Comparison of ENCODE assay signal across 1 cellular context in the genomic region with DNA sequence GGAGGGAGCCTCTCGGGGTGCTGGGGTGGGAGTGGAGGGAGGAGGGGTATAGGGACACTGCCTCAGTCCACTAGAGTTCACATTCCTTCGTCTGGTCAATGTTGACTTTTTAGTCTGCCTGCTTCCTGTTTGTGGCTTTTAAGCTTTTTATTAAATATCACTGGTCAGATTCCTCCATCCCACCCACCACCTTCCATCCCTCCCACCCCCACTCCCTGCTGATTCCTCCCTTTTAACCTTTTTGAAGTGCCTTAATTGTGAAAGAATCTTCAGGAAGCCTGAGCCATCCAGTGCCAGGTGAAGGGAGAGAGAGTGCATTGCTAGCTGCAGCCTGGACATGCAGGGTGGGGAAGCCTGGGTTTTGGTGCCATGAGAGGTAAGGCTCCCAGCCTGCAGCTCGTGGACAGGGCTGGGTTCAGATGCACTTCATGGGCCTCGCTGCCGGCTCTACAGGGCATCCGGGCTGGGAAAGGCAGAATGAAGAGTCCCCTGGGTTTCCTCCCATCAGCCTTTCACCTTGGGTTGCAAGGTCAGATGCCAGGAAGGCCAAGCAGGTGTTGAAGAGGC.
TF ChIP-seq lines count a peak whose summit lies in the region.

No MANE protein-coding gene starts in this region.

TF ChIP-seq in HepG2, 621 proteins besides CTCF, POLR2A, EP300 and RAD21 (continued from another document and continues in another):
- TF ChIP-seq, protein P1, sequence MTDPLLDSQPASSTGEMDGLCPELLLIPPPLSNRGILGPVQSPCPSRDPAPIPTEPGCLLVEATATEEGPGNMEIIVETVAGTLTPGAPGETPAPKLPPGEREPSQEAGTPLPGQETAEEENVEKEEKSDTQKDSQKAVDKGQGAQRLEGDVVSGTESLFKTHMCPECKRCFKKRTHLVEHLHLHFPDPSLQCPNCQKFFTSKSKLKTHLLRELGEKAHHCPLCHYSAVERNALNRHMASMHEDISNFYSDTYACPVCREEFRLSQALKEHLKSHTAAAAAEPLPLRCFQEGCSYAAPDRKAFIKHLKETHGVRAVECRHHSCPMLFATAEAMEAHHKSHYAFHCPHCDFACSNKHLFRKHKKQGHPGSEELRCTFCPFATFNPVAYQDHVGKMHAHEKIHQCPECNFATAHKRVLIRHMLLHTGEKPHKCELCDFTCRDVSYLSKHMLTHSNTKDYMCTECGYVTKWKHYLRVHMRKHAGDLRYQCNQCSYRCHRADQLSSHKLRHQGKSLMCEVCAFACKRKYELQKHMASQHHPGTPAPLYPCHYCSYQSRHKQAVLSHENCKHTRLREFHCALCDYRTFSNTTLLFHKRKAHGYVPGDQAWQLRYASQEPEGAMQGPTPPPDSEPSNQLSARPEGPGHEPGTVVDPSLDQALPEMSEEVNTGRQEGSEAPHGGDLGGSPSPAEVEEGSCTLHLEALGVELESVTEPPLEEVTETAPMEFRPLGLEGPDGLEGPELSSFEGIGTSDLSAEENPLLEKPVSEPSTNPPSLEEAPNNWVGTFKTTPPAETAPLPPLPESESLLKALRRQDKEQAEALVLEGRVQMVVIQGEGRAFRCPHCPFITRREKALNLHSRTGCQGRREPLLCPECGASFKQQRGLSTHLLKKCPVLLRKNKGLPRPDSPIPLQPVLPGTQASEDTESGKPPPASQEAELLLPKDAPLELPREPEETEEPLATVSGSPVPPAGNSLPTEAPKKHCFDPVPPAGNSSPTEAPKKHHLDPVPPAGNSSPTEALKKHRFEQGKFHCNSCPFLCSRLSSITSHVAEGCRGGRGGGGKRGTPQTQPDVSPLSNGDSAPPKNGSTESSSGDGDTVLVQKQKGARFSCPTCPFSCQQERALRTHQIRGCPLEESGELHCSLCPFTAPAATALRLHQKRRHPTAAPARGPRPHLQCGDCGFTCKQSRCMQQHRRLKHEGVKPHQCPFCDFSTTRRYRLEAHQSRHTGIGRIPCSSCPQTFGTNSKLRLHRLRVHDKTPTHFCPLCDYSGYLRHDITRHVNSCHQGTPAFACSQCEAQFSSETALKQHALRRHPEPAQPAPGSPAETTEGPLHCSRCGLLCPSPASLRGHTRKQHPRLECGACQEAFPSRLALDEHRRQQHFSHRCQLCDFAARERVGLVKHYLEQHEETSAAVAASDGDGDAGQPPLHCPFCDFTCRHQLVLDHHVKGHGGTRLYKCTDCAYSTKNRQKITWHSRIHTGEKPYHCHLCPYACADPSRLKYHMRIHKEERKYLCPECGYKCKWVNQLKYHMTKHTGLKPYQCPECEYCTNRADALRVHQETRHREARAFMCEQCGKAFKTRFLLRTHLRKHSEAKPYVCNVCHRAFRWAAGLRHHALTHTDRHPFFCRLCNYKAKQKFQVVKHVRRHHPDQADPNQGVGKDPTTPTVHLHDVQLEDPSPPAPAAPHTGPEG (CRISPR knock-in tag; IDR thresholded peaks at IDR 0.05) = no peak
- TF ChIP-seq SMYD3 (CRISPR knock-in tag; IDR thresholded peaks at IDR 0.05) (no peak), MTA3 (CRISPR knock-in tag; IDR thresholded peaks at IDR 0.05) (no peak), SMAD3 (CRISPR knock-in tag; IDR thresholded peaks at IDR 0.05) (no peak), YEATS2 (CRISPR knock-in tag; IDR thresholded peaks at IDR 0.05; ENCODE audit: borderline replicate concordance) (peak; percentile 18; the same call in 1 of the 2 replicates), ASH2L (IDR thresholded peaks at IDR 0.05; ENCODE audit: insufficient read length, low read depth, low read length) (peak; percentile 15), FOXP1 (IDR thresholded peaks at IDR 0.05) (no peak), FOXP1 (CRISPR knock-in tag; IDR thresholded peaks at IDR 0.05) (peak; percentile 58; the same call in 1 of the 2 replicates), ERF (CRISPR knock-in tag; IDR thresholded peaks at IDR 0.05) (0 out of 2 replicates have a peak, but pooled peaks have one; percentile 58), CEBPG (CRISPR knock-in tag; IDR thresholded peaks at IDR 0.05) (peak; percentile 63), ATM (IDR thresholded peaks at IDR 0.05; ENCODE audit: borderline replicate concordance) (no peak), ZNF768 (CRISPR knock-in tag; IDR thresholded peaks at IDR 0.05) (no peak), HNRNPL (IDR thresholded peaks at IDR 0.05; ENCODE audit: low read depth, low read length) (0 out of 2 replicates have a peak, but pooled peaks have one; percentile 39), ZNF337 (CRISPR knock-in tag; IDR thresholded peaks at IDR 0.05; ENCODE audit: borderline replicate concordance, low read depth) (0 out of 2 replicates have a peak, but pooled peaks have one; percentile 33), NCOA2 (CRISPR knock-in tag; IDR thresholded peaks at IDR 0.05) (peak; percentile 78), PPARG (CRISPR knock-in tag; conservative IDR thresholded peaks at IDR 0.05) (0 out of 2 replicates have a peak, but pooled peaks have one; percentile 36), MIER3 (CRISPR knock-in tag; IDR thresholded peaks at IDR 0.05; ENCODE audit: borderline replicate concordance) (0 out of 2 replicates have a peak, but pooled peaks have one; percentile 46), HMG20A (CRISPR knock-in tag; IDR thresholded peaks at IDR 0.05; ENCODE audit: borderline replicate concordance) (peak; percentile 55; the same call in 1 of the 2 replicates), ZNF883 (CRISPR knock-in tag; IDR thresholded peaks at IDR 0.05; ENCODE audit: not compliant biosample characterization) (no peak), SNAPC2 (CRISPR knock-in tag; IDR thresholded peaks at IDR 0.05) (0 out of 2 replicates have a peak, but pooled peaks have one; percentile 57), TCF7 (IDR thresholded peaks at IDR 0.05; ENCODE audit: low read depth) (peak; percentile 60), LCORL (IDR thresholded peaks at IDR 0.05) (no peak), LCORL (CRISPR knock-in tag; IDR thresholded peaks at IDR 0.05) (peak; percentile 85), FOXO1 (CRISPR knock-in tag; IDR thresholded peaks at IDR 0.05) (peak; percentile 56; the same call in 1 of the 2 replicates), ZNF383 (CRISPR knock-in tag; IDR thresholded peaks at IDR 0.05; ENCODE audit: borderline replicate concordance) (no peak), KDM6A (CRISPR knock-in tag; IDR thresholded peaks at IDR 0.05; ENCODE audit: low read depth) (peak; percentile 49; the same call in 1 of the 2 replicates), FOSL2 (CRISPR knock-in tag; IDR thresholded peaks at IDR 0.05) (peak; percentile 32; the same call in 1 of the 2 replicates), MIXL1 (CRISPR knock-in tag; IDR thresholded peaks at IDR 0.05) (peak; percentile 47; the same call in 1 of the 2 replicates)
- TF ChIP-seq, protein P2, sequence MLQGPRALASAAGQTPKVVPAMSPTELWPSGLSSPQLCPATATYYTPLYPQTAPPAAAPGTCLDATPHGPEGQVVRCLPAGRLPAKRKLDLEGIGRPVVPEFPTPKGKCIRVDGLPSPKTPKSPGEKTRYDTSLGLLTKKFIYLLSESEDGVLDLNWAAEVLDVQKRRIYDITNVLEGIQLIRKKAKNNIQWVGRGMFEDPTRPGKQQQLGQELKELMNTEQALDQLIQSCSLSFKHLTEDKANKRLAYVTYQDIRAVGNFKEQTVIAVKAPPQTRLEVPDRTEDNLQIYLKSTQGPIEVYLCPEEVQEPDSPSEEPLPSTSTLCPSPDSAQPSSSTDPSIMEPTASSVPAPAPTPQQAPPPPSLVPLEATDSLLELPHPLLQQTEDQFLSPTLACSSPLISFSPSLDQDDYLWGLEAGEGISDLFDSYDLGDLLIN (CRISPR knock-in tag; IDR thresholded peaks at IDR 0.05; ENCODE audit: borderline replicate concordance) = no peak
- TF ChIP-seq, protein P3, sequence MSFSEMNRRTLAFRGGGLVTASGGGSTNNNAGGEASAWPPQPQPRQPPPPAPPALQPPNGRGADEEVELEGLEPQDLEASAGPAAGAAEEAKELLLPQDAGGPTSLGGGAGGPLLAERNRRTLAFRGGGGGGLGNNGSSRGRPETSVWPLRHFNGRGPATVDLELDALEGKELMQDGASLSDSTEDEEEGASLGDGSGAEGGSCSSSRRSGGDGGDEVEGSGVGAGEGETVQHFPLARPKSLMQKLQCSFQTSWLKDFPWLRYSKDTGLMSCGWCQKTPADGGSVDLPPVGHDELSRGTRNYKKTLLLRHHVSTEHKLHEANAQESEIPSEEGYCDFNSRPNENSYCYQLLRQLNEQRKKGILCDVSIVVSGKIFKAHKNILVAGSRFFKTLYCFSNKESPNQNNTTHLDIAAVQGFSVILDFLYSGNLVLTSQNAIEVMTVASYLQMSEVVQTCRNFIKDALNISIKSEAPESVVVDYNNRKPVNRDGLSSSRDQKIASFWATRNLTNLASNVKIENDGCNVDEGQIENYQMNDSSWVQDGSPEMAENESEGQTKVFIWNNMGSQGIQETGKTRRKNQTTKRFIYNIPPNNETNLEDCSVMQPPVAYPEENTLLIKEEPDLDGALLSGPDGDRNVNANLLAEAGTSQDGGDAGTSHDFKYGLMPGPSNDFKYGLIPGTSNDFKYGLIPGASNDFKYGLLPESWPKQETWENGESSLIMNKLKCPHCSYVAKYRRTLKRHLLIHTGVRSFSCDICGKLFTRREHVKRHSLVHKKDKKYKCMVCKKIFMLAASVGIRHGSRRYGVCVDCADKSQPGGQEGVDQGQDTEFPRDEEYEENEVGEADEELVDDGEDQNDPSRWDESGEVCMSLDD (CRISPR knock-in tag; IDR thresholded peaks at IDR 0.05; ENCODE audit: borderline replicate concordance) = peak; percentile 93; the same call in 1 of the 2 replicates
- TF ChIP-seq, protein P4, sequence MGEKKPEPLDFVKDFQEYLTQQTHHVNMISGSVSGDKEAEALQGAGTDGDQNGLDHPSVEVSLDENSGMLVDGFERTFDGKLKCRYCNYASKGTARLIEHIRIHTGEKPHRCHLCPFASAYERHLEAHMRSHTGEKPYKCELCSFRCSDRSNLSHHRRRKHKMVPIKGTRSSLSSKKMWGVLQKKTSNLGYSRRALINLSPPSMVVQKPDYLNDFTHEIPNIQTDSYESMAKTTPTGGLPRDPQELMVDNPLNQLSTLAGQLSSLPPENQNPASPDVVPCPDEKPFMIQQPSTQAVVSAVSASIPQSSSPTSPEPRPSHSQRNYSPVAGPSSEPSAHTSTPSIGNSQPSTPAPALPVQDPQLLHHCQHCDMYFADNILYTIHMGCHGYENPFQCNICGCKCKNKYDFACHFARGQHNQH (CRISPR knock-in tag; IDR thresholded peaks at IDR 0.05) = peak; percentile 55; the same call in 1 of the 2 replicates
- TF ChIP-seq, protein P5, sequence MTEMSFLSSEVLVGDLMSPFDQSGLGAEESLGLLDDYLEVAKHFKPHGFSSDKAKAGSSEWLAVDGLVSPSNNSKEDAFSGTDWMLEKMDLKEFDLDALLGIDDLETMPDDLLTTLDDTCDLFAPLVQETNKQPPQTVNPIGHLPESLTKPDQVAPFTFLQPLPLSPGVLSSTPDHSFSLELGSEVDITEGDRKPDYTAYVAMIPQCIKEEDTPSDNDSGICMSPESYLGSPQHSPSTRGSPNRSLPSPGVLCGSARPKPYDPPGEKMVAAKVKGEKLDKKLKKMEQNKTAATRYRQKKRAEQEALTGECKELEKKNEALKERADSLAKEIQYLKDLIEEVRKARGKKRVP (CRISPR knock-in tag; IDR thresholded peaks at IDR 0.05) = no peak
- TF ChIP-seq, protein P6, sequence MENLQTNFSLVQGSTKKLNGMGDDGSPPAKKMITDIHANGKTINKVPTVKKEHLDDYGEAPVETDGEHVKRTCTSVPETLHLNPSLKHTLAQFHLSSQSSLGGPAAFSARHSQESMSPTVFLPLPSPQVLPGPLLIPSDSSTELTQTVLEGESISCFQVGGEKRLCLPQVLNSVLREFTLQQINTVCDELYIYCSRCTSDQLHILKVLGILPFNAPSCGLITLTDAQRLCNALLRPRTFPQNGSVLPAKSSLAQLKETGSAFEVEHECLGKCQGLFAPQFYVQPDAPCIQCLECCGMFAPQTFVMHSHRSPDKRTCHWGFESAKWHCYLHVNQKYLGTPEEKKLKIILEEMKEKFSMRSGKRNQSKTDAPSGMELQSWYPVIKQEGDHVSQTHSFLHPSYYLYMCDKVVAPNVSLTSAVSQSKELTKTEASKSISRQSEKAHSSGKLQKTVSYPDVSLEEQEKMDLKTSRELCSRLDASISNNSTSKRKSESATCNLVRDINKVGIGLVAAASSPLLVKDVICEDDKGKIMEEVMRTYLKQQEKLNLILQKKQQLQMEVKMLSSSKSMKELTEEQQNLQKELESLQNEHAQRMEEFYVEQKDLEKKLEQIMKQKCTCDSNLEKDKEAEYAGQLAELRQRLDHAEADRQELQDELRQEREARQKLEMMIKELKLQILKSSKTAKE (CRISPR knock-in tag; IDR thresholded peaks at IDR 0.05; ENCODE audit: borderline replicate concordance) = peak; percentile 86
- TF ChIP-seq, protein P7, sequence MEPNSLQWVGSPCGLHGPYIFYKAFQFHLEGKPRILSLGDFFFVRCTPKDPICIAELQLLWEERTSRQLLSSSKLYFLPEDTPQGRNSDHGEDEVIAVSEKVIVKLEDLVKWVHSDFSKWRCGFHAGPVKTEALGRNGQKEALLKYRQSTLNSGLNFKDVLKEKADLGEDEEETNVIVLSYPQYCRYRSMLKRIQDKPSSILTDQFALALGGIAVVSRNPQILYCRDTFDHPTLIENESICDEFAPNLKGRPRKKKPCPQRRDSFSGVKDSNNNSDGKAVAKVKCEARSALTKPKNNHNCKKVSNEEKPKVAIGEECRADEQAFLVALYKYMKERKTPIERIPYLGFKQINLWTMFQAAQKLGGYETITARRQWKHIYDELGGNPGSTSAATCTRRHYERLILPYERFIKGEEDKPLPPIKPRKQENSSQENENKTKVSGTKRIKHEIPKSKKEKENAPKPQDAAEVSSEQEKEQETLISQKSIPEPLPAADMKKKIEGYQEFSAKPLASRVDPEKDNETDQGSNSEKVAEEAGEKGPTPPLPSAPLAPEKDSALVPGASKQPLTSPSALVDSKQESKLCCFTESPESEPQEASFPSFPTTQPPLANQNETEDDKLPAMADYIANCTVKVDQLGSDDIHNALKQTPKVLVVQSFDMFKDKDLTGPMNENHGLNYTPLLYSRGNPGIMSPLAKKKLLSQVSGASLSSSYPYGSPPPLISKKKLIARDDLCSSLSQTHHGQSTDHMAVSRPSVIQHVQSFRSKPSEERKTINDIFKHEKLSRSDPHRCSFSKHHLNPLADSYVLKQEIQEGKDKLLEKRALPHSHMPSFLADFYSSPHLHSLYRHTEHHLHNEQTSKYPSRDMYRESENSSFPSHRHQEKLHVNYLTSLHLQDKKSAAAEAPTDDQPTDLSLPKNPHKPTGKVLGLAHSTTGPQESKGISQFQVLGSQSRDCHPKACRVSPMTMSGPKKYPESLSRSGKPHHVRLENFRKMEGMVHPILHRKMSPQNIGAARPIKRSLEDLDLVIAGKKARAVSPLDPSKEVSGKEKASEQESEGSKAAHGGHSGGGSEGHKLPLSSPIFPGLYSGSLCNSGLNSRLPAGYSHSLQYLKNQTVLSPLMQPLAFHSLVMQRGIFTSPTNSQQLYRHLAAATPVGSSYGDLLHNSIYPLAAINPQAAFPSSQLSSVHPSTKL (CRISPR knock-in tag; IDR thresholded peaks at IDR 0.05) = peak; percentile 74
- TF ChIP-seq, protein P8, sequence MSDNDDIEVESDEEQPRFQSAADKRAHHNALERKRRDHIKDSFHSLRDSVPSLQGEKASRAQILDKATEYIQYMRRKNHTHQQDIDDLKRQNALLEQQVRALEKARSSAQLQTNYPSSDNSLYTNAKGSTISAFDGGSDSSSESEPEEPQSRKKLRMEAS (IDR thresholded peaks at IDR 0.05) = peak; percentile 60
- TF ChIP-seq, protein P9, sequence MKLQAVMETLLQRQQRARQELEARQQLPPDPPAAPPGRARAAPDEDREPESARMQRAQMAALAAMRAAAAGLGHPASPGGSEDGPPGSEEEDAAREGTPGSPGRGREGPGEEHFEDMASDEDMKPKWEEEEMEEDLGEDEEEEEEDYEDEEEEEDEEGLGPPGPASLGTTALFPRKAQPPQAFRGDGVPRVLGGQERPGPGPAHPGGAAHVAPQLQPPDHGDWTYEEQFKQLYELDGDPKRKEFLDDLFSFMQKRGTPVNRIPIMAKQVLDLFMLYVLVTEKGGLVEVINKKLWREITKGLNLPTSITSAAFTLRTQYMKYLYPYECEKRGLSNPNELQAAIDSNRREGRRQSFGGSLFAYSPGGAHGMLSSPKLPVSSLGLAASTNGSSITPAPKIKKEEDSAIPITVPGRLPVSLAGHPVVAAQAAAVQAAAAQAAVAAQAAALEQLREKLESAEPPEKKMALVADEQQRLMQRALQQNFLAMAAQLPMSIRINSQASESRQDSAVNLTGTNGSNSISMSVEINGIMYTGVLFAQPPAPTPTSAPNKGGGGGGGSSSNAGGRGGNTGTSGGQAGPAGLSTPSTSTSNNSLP (IDR thresholded peaks at IDR 0.05; ENCODE audit: low read depth, low read length) = peak; percentile 69; the same call in 1 of the 2 replicates
